ENCODE assay signal across 8 cellular contexts in genomic region chr20:49915380-49916145, GRCh38. TPM values are rescaled to one million over a fixed set of nuclear protein-coding genes. Genes with fewer than 3 reads are reported as not detected.
DNase-seq lines count a peak whose midpoint lies in the region; FAIRE-seq and TF ChIP-seq lines count a peak whose summit lies in the region.

A gene with protein sequence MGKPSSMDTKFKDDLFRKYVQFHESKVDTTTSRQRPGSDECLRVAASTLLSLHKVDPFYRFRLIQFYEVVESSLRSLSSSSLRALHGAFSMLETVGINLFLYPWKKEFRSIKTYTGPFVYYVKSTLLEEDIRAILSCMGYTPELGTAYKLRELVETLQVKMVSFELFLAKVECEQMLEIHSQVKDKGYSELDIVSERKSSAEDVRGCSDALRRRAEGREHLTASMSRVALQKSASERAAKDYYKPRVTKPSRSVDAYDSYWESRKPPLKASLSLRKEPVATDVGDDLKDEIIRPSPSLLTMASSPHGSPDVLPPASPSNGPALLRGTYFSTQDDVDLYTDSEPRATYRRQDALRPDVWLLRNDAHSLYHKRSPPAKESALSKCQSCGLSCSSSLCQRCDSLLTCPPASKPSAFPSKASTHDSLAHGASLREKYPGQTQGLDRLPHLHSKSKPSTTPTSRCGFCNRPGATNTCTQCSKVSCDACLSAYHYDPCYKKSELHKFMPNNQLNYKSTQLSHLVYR (minus strand): TSS chr20:49915529. CDS start chr20:49908490, 7,039 bp downstream.

- H3K18ac ChIP-seq in neuronal stem cell (ENCODE audit: low read length) = peak within 1 kb of the TSS; percentile 100

- H2BK12ac ChIP-seq in neuronal stem cell (ENCODE audit: low read length) = no peak within 1 kb of the TSS

- H2BK120ac ChIP-seq in neuronal stem cell (ENCODE audit: low read depth, low read length) = peak within 1 kb of the TSS; percentile 82

- peak within 1 kb of the TSS; percentile 41 for H2AK5ac ChIP-seq in neuronal stem cell (ENCODE audit: low read depth, low read length)

- TF ChIP-seq CTCF in MM.1S (IDR thresholded peaks at IDR 0.05; ENCODE audit: low read length) = no peak

- H3K27me3 ChIP-seq in HAP-1 (ENCODE audit: low read depth) = no peaks in the 10 kb centered on the region
- H3K27me3 ChIP-seq in MM.1S (replicated peaks; ENCODE audit: insufficient read depth, low read length) = no peaks in the 10 kb centered on the region
- no peaks in the 10 kb centered on the region for H3K27me3 ChIP-seq in neuronal stem cell (ENCODE audit: control insufficient read depth in 3 of 3, insufficient read depth in 3 of 3, low read depth in 1 of 3, low read length in 3 of 3)
- no peaks in the 10 kb centered on the region for H3K27me3 ChIP-seq in subcutaneous abdominal adipose tissue (ENCODE audit: control insufficient read depth in 5 of 5, insufficient read depth in 4 of 5, low read length in 5 of 5)

- H3K4me1 ChIP-seq in HAP-1 (peaks cover 4% of the 10 kb centered on the region), MM.1S (ENCODE audit: low read length) (peaks cover 15% of the 10 kb centered on the region), neuronal stem cell (ENCODE audit: control insufficient read depth in 2 of 2, insufficient read depth in 1 of 2, low read depth in 1 of 2, low read length in 2 of 2) (peaks cover 6 to 8% of the 10 kb centered on the region in 2 donors), subcutaneous abdominal adipose tissue (ENCODE audit: control insufficient read depth in 5 of 5, insufficient read depth in 5 of 5, low read length in 5 of 5) (peaks cover 12 to 29% (median 26%) of the 10 kb centered on the region in 5 donors)

- peak within 1 kb of the TSS; percentile 99 for H3K23ac ChIP-seq in neuronal stem cell (ENCODE audit: low read depth, low read length, poor library complexity)

- FAIRE-seq in frontal cortex (lab: Jason Lieb, UNC) = no peak

- peak within 1 kb of the TSS; percentile 99 for H3K9ac ChIP-seq in MM.1S (ENCODE audit: low read length)
- peak within 1 kb of the TSS; percentile 97 for H3K9ac ChIP-seq in neuronal stem cell (ENCODE audit: low read depth, low read length, poor library complexity)
- peak within 1 kb of the TSS; percentile 63 to 97 (median 95) for H3K9ac ChIP-seq in subcutaneous abdominal adipose tissue (ENCODE audit: low read length in 5 of 5)

- H4K20me1 ChIP-seq in MM.1S (ENCODE audit: insufficient read depth, low read length) = no peaks in the 10 kb centered on the region

- peak within 1 kb of the TSS; percentile 100 for H3K4me3 ChIP-seq in HAP-1
- H3K4me3 ChIP-seq in MM.1S (ENCODE audit: low read length) = peak within 1 kb of the TSS; percentile 99
- H3K4me3 ChIP-seq in neuronal stem cell (ENCODE audit: low read length in 2 of 2) = peak within 1 kb of the TSS; percentile 86 to 93
- peak within 1 kb of the TSS; percentile 79 to 100 (median 95) for H3K4me3 ChIP-seq in subcutaneous abdominal adipose tissue (ENCODE audit: low read depth in 1 of 5, low read length in 5 of 5)

- no peaks in the 10 kb centered on the region for H3K9me3 ChIP-seq in HAP-1
- no peaks in the 10 kb centered on the region for H3K9me3 ChIP-seq in MM.1S (replicated peaks; ENCODE audit: insufficient read depth, low read length)
- no peaks in the 10 kb centered on the region for H3K9me3 ChIP-seq in neuronal stem cell (replicated peaks in 1 of 2; ENCODE audit: control insufficient read depth in 2 of 2, insufficient read depth in 1 of 2, low read depth in 1 of 2, low read length in 2 of 2)
- H3K9me3 ChIP-seq in subcutaneous abdominal adipose tissue (ENCODE audit: control insufficient read depth in 5 of 5, low read length in 5 of 5) = no peaks in the 10 kb centered on the region

- H3K9me2 ChIP-seq in MM.1S (replicated peaks; ENCODE audit: insufficient read depth, low read length) = no peaks in the 10 kb centered on the region

- H2AFZ ChIP-seq in MM.1S (ENCODE audit: low read length) (peak within 1 kb of the TSS; percentile 97), neuronal stem cell (ENCODE audit: low read length) (peak within 1 kb of the TSS; percentile 100)

- H3K4ac ChIP-seq in neuronal stem cell (ENCODE audit: low read length) = peak within 1 kb of the TSS; percentile 78

- in situ Hi-C loops in G401 (cut with HindIII; ENCODE audit: low sequenced_read_pairs) = no loop called here
- in situ Hi-C loops in HAP-1 (cut with MboI; ENCODE audit: low sequenced_read_pairs) = no loop called here

- H3K79me1 ChIP-seq in neuronal stem cell (ENCODE audit: low read depth, low read length) = peaks cover 7% of the 10 kb centered on the region

- H2BK5ac ChIP-seq in neuronal stem cell (ENCODE audit: low read length) = peak within 1 kb of the TSS; percentile 100

- peak within 1 kb of the TSS; percentile 100 for H4K91ac ChIP-seq in neuronal stem cell (ENCODE audit: low read depth, low read length, poor library complexity)

- no peak within 1 kb of the TSS for H2BK15ac ChIP-seq in neuronal stem cell (ENCODE audit: low read length)

- H3K14ac ChIP-seq in neuronal stem cell (ENCODE audit: low read length) = peak within 1 kb of the TSS; percentile 84

- WGBS in neuronal stem cell (ENCODE audit: extremely low coverage in 2 of 2, insufficient read length in 2 of 2, insufficient replicate concordance in 1 of 2), 2 donors = no CpG with 5 or more reads among the region's 69 CpGs

- H3K4me2 ChIP-seq in MM.1S (ENCODE audit: low read depth, low read length) (peak within 1 kb of the TSS; percentile 89), neuronal stem cell (ENCODE audit: insufficient read depth, low read length, poor library complexity, severe bottlenecking) (peak within 1 kb of the TSS; percentile 83)

- H3K27ac ChIP-seq in MM.1S (ENCODE audit: low read length) = peak within 1 kb of the TSS; percentile 100
- peak within 1 kb of the TSS; percentile 95 for H3K27ac ChIP-seq in neuronal stem cell (replicated peaks; ENCODE audit: low read length)
- H3K27ac ChIP-seq in subcutaneous abdominal adipose tissue (ENCODE audit: low read depth, low read length) = peak within 1 kb of the TSS; percentile 99

- H3K36me3 ChIP-seq in HAP-1 (replicated peaks) (peaks cover 2% of the 10 kb centered on the region; the same call in 1 of the 2 replicates), MM.1S (replicated peaks; ENCODE audit: insufficient read depth, low read length) (no peaks in the 10 kb centered on the region), neuronal stem cell (replicated peaks in 1 of 2; ENCODE audit: control insufficient read depth in 2 of 2, insufficient read depth in 2 of 2, low read length in 2 of 2) (peaks cover 0 to 2% of the 10 kb centered on the region in 2 donors), subcutaneous abdominal adipose tissue (ENCODE audit: control insufficient read depth in 5 of 5, insufficient read depth in 5 of 5, low read length in 5 of 5) (no peaks in the 10 kb centered on the region)

- peak within 1 kb of the TSS; percentile 99 for H4K8ac ChIP-seq in neuronal stem cell (ENCODE audit: low read depth, low read length)

- peak; percentile 96 for DNase-seq in G401 (ENCODE audit: low spot score)
- DNase-seq in HAP-1 (ENCODE audit: low spot score in 2 of 2) = peak; percentile 91 to 98
- peak; percentile 96 for DNase-seq in MM.1S
- DNase-seq in SIG-M5 treated with dmso at 0.1 percent for 504 hours (lab: John Stamatoyannopoulos, UW; ENCODE audit: unreplicated experiment) = peak; percentile 95
- peak; percentile 89 for DNase-seq in activated gamma-delta T cell treated with anti-CD3 and anti-CD28 coated beads, Interleukin-2, amount 50 U/mL, for 16 hours (ENCODE audit: low read depth)
- peak; percentile 93 to 94 for DNase-seq in frontal cortex (ENCODE audit: low spot score in 2 of 2)
- DNase-seq in neuronal stem cell (ENCODE audit: low spot score) = peak; percentile 95

- peaks cover 15% of the 10 kb centered on the region for H3F3A ChIP-seq in MM.1S (ENCODE audit: insufficient read depth, low read length)

- H3K79me2 ChIP-seq in MM.1S (ENCODE audit: low read length) = peaks cover 49% of the 10 kb centered on the region

RNA-seq across cellular contexts. Expression of the gene that starts here (rescaled TPM):
- 0.80 and 1.6 TPM in 2 replicates for total RNA-seq in G401 (2014; rRNA removed; shearing (Covaris generic))
- total RNA-seq in frontal cortex = 2.0 TPM
- 9.3 TPM for polyA plus RNA-seq in neuronal stem cell (2013, experiment 1 of 2)
- polyA plus RNA-seq in neuronal stem cell (2013, experiment 2 of 2) = 9.3 TPM

Comparison
In these comparisons a context has a peak if more than half of its experiments do, and no peak if none do; other contexts are left out.
1. Peak in every context shown above with its lines: DNase-seq, H3K4me3 ChIP-seq and H3K27ac ChIP-seq.